ENCODE assay signal across 11 cellular contexts in the genomic region with DNA sequence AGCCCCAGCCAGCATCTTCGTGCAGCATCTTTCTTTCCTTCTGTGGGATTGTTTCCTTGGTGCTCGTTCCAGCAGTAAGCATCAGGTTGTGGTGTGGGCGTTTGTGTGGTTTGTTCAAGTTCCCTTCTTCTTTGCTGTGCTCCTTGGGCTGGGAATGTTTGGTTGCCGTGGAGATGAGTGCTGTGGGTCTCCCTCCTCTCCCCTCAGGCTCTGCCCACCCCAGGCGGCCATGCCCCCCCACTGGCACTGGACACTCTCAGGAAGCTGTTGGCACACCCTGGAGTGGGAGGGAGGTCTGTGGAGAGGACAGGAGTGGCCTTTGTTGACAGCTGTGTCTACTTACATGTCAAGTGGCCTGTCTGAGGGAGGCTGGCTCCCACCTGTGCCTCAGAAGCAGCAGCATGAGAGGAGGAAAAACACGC. TPM values are rescaled to one million over a fixed set of nuclear protein-coding genes. Genes with fewer than 3 reads are reported as not detected.
DNase-seq lines count a peak whose midpoint lies in the region; ATAC-seq and TF ChIP-seq lines count a peak whose summit lies in the region.
"Had no signal": no experiment of that assay in that cellular context is flagged by ENCODE, and none has a peak within 500 bp of the region (broad histone marks: within the 10 kb centered on the region; RNA-seq: fewer than 3 reads in every experiment).

No MANE protein-coding gene starts in this region.

- DNase-seq in AG04450 (ENCODE audit: low read depth, low spot score) = no peak
- DNase-seq in HT1080 (ENCODE audit: low read depth) = peak; percentile 39
- peak; percentile 64 for DNase-seq in kidney glomerular epithelial cell (lab: John Stamatoyannopoulos, UW)
- DNase-seq in retina = no peak
- DNase-seq in erythroblast (lab: John Stamatoyannopoulos, UW) = no peak
- no peak for DNase-seq in hepatic stellate cell (ENCODE audit: low spot score)
- DNase-seq: activated CD4-positive, alpha-beta T cell treated with anti-CD3 and anti-CD28 coated beads, Interleukin-2, amount 10 ng/mL, durations not matched to agents 24 days and 14 days; stimulated activated naive CD8-positive, alpha-beta T cell treated with anti-CD3 and anti-CD28 coated beads, Interleukin-15, Interleukin-2, amounts not matched to agents 100 U/mL and 50 U/mL, for 24 hours had no signal

- no peaks in the 10 kb centered on the region for H3K27me3 ChIP-seq in AG04450 (ENCODE audit: control insufficient read depth, insufficient read depth, low read length)

- ATAC-seq in GM18505 (IDR thresholded peaks at IDR 0.05; ENCODE audit: unreplicated experiment) = no peak
- ATAC-seq: stimulated activated naive CD8-positive, alpha-beta T cell treated with anti-CD3 and anti-CD28 coated beads, Interleukin-15, Interleukin-2, amounts not matched to agents 100 U/mL and 50 U/mL, for 24 hours had no signal

- H3K27ac ChIP-seq in AG04450 (ENCODE audit: low read depth, low read length) (peak overlapping the region; percentile 98), VCaP (peak overlapping the region; percentile 90)

- no peaks in the 10 kb centered on the region for H3K9me3 ChIP-seq in AG04450 (ENCODE audit: control insufficient read depth, insufficient read depth, low read length)

- TF ChIP-seq POLR2A in GM18505 (IDR thresholded peaks at IDR 0.05; ENCODE audit: borderline replicate concordance, extremely low read depth, insufficient read depth, insufficient read length) (no peak), erythroblast (IDR thresholded peaks at IDR 0.05; ENCODE audit: low read length) (no peak)

- POLR2A ChIA-PET in AG04450 (lab: Yijun Ruan, JAX) = interaction anchor here (1.7 kb wide), 1 partner anchor 17 kb away, joined by 4 read pairs; no protein-coding TSS in a partner anchor

- CTCF ChIA-PET in AG04450 (lab: Charles Lee) = interaction anchor here (1.5 to 3.2 kb wide), 2 partner anchors 14 to 17 kb away, joined by 6 to 13 read pairs; no protein-coding TSS in a partner anchor

- TF ChIP-seq CTCF in AG04450 (IDR thresholded peaks at IDR 0.05; ENCODE audit: low read depth, low read length) = no peak
- TF ChIP-seq CTCF in VCaP (conservative IDR thresholded peaks at IDR 0.05) = no peak

- H3K4me3 ChIP-seq in AG04450 (ENCODE audit: low read depth, low read length) = no peak overlapping the region
- H3K4me3 ChIP-seq: skin epidermis had no signal

RNA-seq across cellular contexts. Expression of gene SACM1L, which starts 46.5 kb away (rescaled TPM):
- polyA plus RNA-seq in AG04450 (2011; rRNA removed) = 26.4 and 35.5 TPM in 2 replicates
- 33.8 and 48.1 TPM in 2 replicates for polyA minus RNA-seq in AG04450 (2011; rRNA and poly(A)+ RNA removed)
- total RNA-seq in HT1080 (2014; rRNA removed; shearing (Covaris generic)) = 29.5 and 33.1 TPM in 2 replicates
- polyA plus RNA-seq in HT1080 (2015; cell fraction: cytosol; rRNA removed) = 23.6 and 28.1 TPM in 2 replicates
- polyA plus RNA-seq in HT1080 (2015; cell fraction: nucleus; rRNA removed) = 55.2 and 59.8 TPM in 2 replicates

RNA-seq across cellular contexts. Expression of gene LIMD1, which starts 48.2 kb away (rescaled TPM):
- polyA plus RNA-seq in AG04450 (2011; rRNA removed) = 20.7 and 24.3 TPM in 2 replicates
- 62.8 and 81.7 TPM in 2 replicates for polyA minus RNA-seq in AG04450 (2011; rRNA and poly(A)+ RNA removed)
- total RNA-seq in HT1080 (2014; rRNA removed; shearing (Covaris generic)) = 23.4 and 27.3 TPM in 2 replicates
- 9.6 and 12.0 TPM in 2 replicates for polyA plus RNA-seq in HT1080 (2015; cell fraction: cytosol; rRNA removed)
- polyA plus RNA-seq in HT1080 (2015; cell fraction: nucleus; rRNA removed) = 42.5 and 46.1 TPM in 2 replicates

Comparison
In these comparisons a context has a peak if more than half of its experiments do, and no peak if none do; other contexts are left out.
1. DNase-seq: peak in HT1080 (single experiment) and kidney glomerular epithelial cell (single experiment); none in AG04450 (single experiment), retina (single experiment), erythroblast (0 of 2) and hepatic stellate cell (single experiment).